2 cellular contexts compared by ENCODE assay signal in genomic region chr7:21345361-21345760, GRCh38.
TF ChIP-seq lines count a peak whose summit lies in the region.

No MANE protein-coding gene starts in this region.

TF ChIP-seq in HepG2, 621 proteins besides CTCF, POLR2A, EP300 and RAD21 (continued from another document):
- no peak for TF ChIP-seq MXD3 (CRISPR knock-in tag; IDR thresholded peaks at IDR 0.05)
- no peak for TF ChIP-seq SALL2 (CRISPR knock-in tag; IDR thresholded peaks at IDR 0.05)
- no peak for TF ChIP-seq THAP11 (CRISPR knock-in tag; IDR thresholded peaks at IDR 0.05)
- TF ChIP-seq TBL1XR1 (IDR thresholded peaks at IDR 0.05; ENCODE audit: borderline replicate concordance, low read length, partially characterized antibody) = no peak
- no peak for TF ChIP-seq MEIS1 (CRISPR knock-in tag; IDR thresholded peaks at IDR 0.05; ENCODE audit: borderline replicate concordance)
- no peak for TF ChIP-seq MEIS2 (CRISPR knock-in tag; IDR thresholded peaks at IDR 0.05)

TF ChIP-seq in GM12878, 131 proteins besides CTCF, POLR2A, EP300 and RAD21 (continued from another document and continues in another):
- TF ChIP-seq E4F1 (IDR thresholded peaks at IDR 0.05; ENCODE audit: borderline replicate concordance, partially characterized antibody) (no peak), NR2C2 (IDR thresholded peaks at IDR 0.05; ENCODE audit: borderline replicate concordance, control insufficient read depth, insufficient read length, low read depth) (no peak), HDGF (IDR thresholded peaks at IDR 0.05) (0 out of 2 replicates have a peak, but pooled peaks have one; percentile 37), EZH2 (IDR thresholded peaks at IDR 0.05; ENCODE audit: borderline replicate concordance, control insufficient read depth, low read depth, low read length) (no peak), SMAD5 (IDR thresholded peaks at IDR 0.05; ENCODE audit: low read depth) (no peak), FOXM1 (IDR thresholded peaks at IDR 0.05; ENCODE audit: low read depth, low read length) (peak; percentile 45; the same call in 1 of the 2 replicates), ATF7 (IDR thresholded peaks at IDR 0.05; ENCODE audit: low read depth) (peak; percentile 49; the same call in 1 of the 2 replicates), NBN (IDR thresholded peaks at IDR 0.05) (peak; percentile 45; the same call in 1 of the 2 replicates), IRF4 (IDR thresholded peaks at IDR 0.05; ENCODE audit: low read depth, low read length) (0 out of 2 replicates have a peak, but pooled peaks have one; percentile 9), MEF2B (IDR thresholded peaks at IDR 0.05; ENCODE audit: partially characterized antibody, poor library complexity, severe bottlenecking) (peak; percentile 92), NR2C1 (IDR thresholded peaks at IDR 0.05) (no peak), WRNIP1 (IDR thresholded peaks at IDR 0.05; ENCODE audit: borderline replicate concordance, low read depth, low read length) (no peak), RCOR1 (conservative IDR thresholded peaks at IDR 0.05; ENCODE audit: low read depth, low read length) (no peak), MTA3 (IDR thresholded peaks at IDR 0.05; ENCODE audit: borderline replicate concordance, low read length) (no peak), RUNX3 (IDR thresholded peaks at IDR 0.05; ENCODE audit: low read length) (no peak), BMI1 (IDR thresholded peaks at IDR 0.05; ENCODE audit: borderline replicate concordance) (no peak), SMARCA5 (IDR thresholded peaks at IDR 0.05) (no peak), CEBPZ (IDR thresholded peaks at IDR 0.05; ENCODE audit: low read depth, low read length) (no peak), YBX1 (IDR thresholded peaks at IDR 0.05) (0 out of 2 replicates have a peak, but pooled peaks have one; percentile 52), TARDBP (IDR thresholded peaks at IDR 0.05; ENCODE audit: borderline replicate concordance) (no peak), STAT3 (IDR thresholded peaks at IDR 0.05; ENCODE audit: low read depth, low read length) (no peak), HDAC6 (IDR thresholded peaks at IDR 0.05; ENCODE audit: unreplicated experiment) (no peak), SIX5 (IDR thresholded peaks at IDR 0.05; ENCODE audit: low read depth, low read length, severe bottlenecking) (no peak), PRDM15 (CRISPR knock-in tag; IDR thresholded peaks at IDR 0.05) (no peak), SMAD1 (IDR thresholded peaks at IDR 0.05; ENCODE audit: low read depth, partially characterized antibody) (peak; percentile 69), KLF5 (IDR thresholded peaks at IDR 0.05; ENCODE audit: partially characterized antibody) (no peak), NFIC (IDR thresholded peaks at IDR 0.05; ENCODE audit: low read depth, low read length) (peak; percentile 36; the same call in 1 of the 2 replicates), IKZF1 (conservative IDR thresholded peaks at IDR 0.05) (peak; percentile 28; the same call in 1 of the 2 replicates), PAX5 (IDR thresholded peaks at IDR 0.05; ENCODE audit: borderline replicate concordance, low read depth, low read length) (no peak), CBX5 (IDR thresholded peaks at IDR 0.05; ENCODE audit: low read depth) (no peak), BCL11A (IDR thresholded peaks at IDR 0.05; ENCODE audit: low read depth, low read length) (no peak), EED (IDR thresholded peaks at IDR 0.05; ENCODE audit: low read depth) (no peak), GATAD2B (conservative IDR thresholded peaks at IDR 0.05; ENCODE audit: low read depth) (peak; percentile 96), PAX8 (IDR thresholded peaks at IDR 0.05) (no peak), PKNOX1 (IDR thresholded peaks at IDR 0.05) (no peak)
- TF ChIP-seq, protein P1, sequence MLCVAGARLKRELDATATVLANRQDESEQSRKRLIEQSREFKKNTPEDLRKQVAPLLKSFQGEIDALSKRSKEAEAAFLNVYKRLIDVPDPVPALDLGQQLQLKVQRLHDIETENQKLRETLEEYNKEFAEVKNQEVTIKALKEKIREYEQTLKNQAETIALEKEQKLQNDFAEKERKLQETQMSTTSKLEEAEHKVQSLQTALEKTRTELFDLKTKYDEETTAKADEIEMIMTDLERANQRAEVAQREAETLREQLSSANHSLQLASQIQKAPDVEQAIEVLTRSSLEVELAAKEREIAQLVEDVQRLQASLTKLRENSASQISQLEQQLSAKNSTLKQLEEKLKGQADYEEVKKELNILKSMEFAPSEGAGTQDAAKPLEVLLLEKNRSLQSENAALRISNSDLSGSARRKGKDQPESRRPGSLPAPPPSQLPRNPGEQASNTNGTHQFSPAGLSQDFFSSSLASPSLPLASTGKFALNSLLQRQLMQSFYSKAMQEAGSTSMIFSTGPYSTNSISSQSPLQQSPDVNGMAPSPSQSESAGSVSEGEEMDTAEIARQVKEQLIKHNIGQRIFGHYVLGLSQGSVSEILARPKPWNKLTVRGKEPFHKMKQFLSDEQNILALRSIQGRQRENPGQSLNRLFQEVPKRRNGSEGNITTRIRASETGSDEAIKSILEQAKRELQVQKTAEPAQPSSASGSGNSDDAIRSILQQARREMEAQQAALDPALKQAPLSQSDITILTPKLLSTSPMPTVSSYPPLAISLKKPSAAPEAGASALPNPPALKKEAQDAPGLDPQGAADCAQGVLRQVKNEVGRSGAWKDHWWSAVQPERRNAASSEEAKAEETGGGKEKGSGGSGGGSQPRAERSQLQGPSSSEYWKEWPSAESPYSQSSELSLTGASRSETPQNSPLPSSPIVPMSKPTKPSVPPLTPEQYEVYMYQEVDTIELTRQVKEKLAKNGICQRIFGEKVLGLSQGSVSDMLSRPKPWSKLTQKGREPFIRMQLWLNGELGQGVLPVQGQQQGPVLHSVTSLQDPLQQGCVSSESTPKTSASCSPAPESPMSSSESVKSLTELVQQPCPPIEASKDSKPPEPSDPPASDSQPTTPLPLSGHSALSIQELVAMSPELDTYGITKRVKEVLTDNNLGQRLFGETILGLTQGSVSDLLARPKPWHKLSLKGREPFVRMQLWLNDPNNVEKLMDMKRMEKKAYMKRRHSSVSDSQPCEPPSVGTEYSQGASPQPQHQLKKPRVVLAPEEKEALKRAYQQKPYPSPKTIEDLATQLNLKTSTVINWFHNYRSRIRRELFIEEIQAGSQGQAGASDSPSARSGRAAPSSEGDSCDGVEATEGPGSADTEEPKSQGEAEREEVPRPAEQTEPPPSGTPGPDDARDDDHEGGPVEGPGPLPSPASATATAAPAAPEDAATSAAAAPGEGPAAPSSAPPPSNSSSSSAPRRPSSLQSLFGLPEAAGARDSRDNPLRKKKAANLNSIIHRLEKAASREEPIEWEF (IDR thresholded peaks at IDR 0.05; ENCODE audit: insufficient replicate concordance, low read depth, low read length) = peak; percentile 56
- TF ChIP-seq, protein P2, sequence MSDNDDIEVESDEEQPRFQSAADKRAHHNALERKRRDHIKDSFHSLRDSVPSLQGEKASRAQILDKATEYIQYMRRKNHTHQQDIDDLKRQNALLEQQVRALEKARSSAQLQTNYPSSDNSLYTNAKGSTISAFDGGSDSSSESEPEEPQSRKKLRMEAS (IDR thresholded peaks at IDR 0.05; ENCODE audit: low read depth, low read length) = no peak
- TF ChIP-seq, protein P3, sequence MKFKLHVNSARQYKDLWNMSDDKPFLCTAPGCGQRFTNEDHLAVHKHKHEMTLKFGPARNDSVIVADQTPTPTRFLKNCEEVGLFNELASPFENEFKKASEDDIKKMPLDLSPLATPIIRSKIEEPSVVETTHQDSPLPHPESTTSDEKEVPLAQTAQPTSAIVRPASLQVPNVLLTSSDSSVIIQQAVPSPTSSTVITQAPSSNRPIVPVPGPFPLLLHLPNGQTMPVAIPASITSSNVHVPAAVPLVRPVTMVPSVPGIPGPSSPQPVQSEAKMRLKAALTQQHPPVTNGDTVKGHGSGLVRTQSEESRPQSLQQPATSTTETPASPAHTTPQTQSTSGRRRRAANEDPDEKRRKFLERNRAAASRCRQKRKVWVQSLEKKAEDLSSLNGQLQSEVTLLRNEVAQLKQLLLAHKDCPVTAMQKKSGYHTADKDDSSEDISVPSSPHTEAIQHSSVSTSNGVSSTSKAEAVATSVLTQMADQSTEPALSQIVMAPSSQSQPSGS (IDR thresholded peaks at IDR 0.05; ENCODE audit: low read length) = peak; percentile 87
- TF ChIP-seq, protein P4, sequence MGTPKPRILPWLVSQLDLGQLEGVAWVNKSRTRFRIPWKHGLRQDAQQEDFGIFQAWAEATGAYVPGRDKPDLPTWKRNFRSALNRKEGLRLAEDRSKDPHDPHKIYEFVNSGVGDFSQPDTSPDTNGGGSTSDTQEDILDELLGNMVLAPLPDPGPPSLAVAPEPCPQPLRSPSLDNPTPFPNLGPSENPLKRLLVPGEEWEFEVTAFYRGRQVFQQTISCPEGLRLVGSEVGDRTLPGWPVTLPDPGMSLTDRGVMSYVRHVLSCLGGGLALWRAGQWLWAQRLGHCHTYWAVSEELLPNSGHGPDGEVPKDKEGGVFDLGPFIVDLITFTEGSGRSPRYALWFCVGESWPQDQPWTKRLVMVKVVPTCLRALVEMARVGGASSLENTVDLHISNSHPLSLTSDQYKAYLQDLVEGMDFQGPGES (IDR thresholded peaks at IDR 0.05) = no peak
